In genomic region chr13:112569771-112570288, GRCh38 we compare ENCODE assay signal across 1 cellular context.
TF ChIP-seq lines count a peak whose summit lies in the region.

No MANE protein-coding gene starts in this region.

TF ChIP-seq in HEK293, 187 proteins besides CTCF, POLR2A, EP300 and RAD21 (continued from another document):
- no peak for TF ChIP-seq ZNF394 (tag by site-specific recombination; IDR thresholded peaks at IDR 0.05; ENCODE audit: borderline replicate concordance)
- TF ChIP-seq ZNF585B (tag by site-specific recombination; IDR thresholded peaks at IDR 0.05): peak; percentile 21; the same call in 1 of the 2 replicates
- no peak for TF ChIP-seq ZNF26 (tag by site-specific recombination; IDR thresholded peaks at IDR 0.05)
- no peak for TF ChIP-seq MYNN (tag by site-specific recombination; IDR thresholded peaks at IDR 0.05; ENCODE audit: borderline replicate concordance)
- no peak for TF ChIP-seq ZNF223 (tag by site-specific recombination; IDR thresholded peaks at IDR 0.05)
- no peak for TF ChIP-seq HIC1 (tag by site-specific recombination; IDR thresholded peaks at IDR 0.05)
